14 cellular contexts compared by ENCODE assay signal in the genomic region with DNA sequence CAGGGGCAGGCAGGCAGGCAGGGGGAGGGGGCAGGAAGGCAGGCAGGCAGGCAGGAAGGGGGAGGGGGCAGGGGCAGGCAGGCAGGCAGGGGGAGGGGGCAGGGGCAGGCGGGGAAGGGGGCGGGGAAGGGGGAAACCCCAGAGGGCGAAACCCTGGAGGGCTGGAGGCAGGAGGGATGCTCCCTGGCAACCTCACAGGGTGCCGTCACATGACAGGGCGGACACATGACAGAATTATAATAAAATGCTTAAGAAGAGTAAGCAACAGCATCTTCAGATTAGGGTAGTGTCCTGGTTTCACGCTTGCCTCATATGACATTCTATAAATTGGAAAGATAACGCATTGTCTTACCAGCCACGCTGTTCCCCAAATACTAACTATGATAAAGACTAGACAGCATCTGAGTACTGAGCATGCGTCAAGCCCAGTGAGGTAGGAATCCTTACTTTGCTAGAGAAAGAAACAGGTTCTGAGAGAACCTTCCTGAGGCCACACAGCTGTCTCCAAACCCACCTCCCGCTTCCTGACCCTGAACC.
A peak's percentile ranks its signal among the peaks of the same experiment; 100 is the strongest.
DNase-seq lines count a peak whose midpoint lies in the region; ATAC-seq, FAIRE-seq and TF ChIP-seq lines count a peak whose summit lies in the region.
"Had no signal": no experiment of that assay in that cellular context is flagged by ENCODE, and none has a peak within 500 bp of the region (broad histone marks: within the 10 kb centered on the region; RNA-seq: fewer than 3 reads in every experiment).

No MANE protein-coding gene starts in this region.

- POLR2A ChIA-PET in activated CD8-positive, alpha-beta T cell treated with anti-CD3 and anti-CD28 coated beads for 36 hours (lab: Charles Lee) = no interaction called here
- POLR2A ChIA-PET in activated CD8-positive, alpha-beta T cell treated with anti-CD3 and anti-CD28 coated beads, Interleukin-2, amount 10 ng/mL, durations not matched to agents 7 days and 5 days (lab: Charles Lee) = no interaction called here
- POLR2A ChIA-PET in HEK293 (lab: Yijun Ruan, JAX) = no interaction called here
- POLR2A ChIA-PET in GM10248 (lab: Yijun Ruan, JAX) = no interaction called here

- no peaks in the 10 kb centered on the region for H3K36me3 Mint-ChIP-seq in activated CD8-positive, alpha-beta T cell treated with anti-CD3 and anti-CD28 coated beads for 36 hours (ENCODE audit: low read depth)
- H3K36me3 Mint-ChIP-seq in activated CD8-positive, alpha-beta T cell treated with anti-CD3 and anti-CD28 coated beads, Interleukin-2, amount 10 ng/mL, durations not matched to agents 7 days and 5 days (ENCODE audit: low read depth) = no peaks in the 10 kb centered on the region
- no peaks in the 10 kb centered on the region for H3K36me3 Mint-ChIP-seq in mesothelial cell of epicardium

- CTCF ChIA-PET in activated CD8-positive, alpha-beta T cell treated with anti-CD3 and anti-CD28 coated beads for 36 hours (lab: Charles Lee) = no interaction called here
- CTCF ChIA-PET in activated CD8-positive, alpha-beta T cell treated with anti-CD3 and anti-CD28 coated beads, Interleukin-2, amount 10 ng/mL, durations not matched to agents 7 days and 5 days (lab: Charles Lee) = no interaction called here
- CTCF ChIA-PET in HEK293 (lab: Yijun Ruan, JAX) = no interaction called here
- CTCF ChIA-PET in GM10248 (lab: Yijun Ruan, JAX) = no interaction called here

- no peaks in the 10 kb centered on the region for H3K9me3 Mint-ChIP-seq in activated CD8-positive, alpha-beta T cell treated with anti-CD3 and anti-CD28 coated beads for 36 hours
- no peaks in the 10 kb centered on the region for H3K9me3 Mint-ChIP-seq in activated CD8-positive, alpha-beta T cell treated with anti-CD3 and anti-CD28 coated beads, Interleukin-2, amount 10 ng/mL, durations not matched to agents 7 days and 5 days (ENCODE audit: insufficient read depth)
- no peaks in the 10 kb centered on the region for H3K9me3 Mint-ChIP-seq in mesothelial cell of epicardium

- TF ChIP-seq CTCF in activated CD8-positive, alpha-beta T cell treated with anti-CD3 and anti-CD28 coated beads for 36 hours (IDR thresholded peaks at IDR 0.05) = no peak
- TF ChIP-seq CTCF in HEK293 (tag by site-specific recombination; IDR thresholded peaks at IDR 0.05) = no peak
- TF ChIP-seq CTCF in VCaP (conservative IDR thresholded peaks at IDR 0.05) = no peak
- no peak for TF ChIP-seq CTCF in mesothelial cell of epicardium (IDR thresholded peaks at IDR 0.05; ENCODE audit: unreplicated experiment)
- TF ChIP-seq CTCF in GM10248 (IDR thresholded peaks at IDR 0.05; ENCODE audit: control extremely low read depth, extremely low read depth, low read depth, missing control alignments) = no peak

- H3K4me1 Mint-ChIP-seq in activated CD8-positive, alpha-beta T cell treated with anti-CD3 and anti-CD28 coated beads for 36 hours (ENCODE audit: low read depth) = peaks cover 2% of the 10 kb centered on the region
- H3K4me1 Mint-ChIP-seq in activated CD8-positive, alpha-beta T cell treated with anti-CD3 and anti-CD28 coated beads, Interleukin-2, amount 10 ng/mL, durations not matched to agents 7 days and 5 days (ENCODE audit: low read depth) = no peaks in the 10 kb centered on the region
- peaks cover 51% of the 10 kb centered on the region for H3K4me1 Mint-ChIP-seq in mesothelial cell of epicardium

- ATAC-seq in activated CD8-positive, alpha-beta T cell treated with anti-CD3 and anti-CD28 coated beads for 36 hours = no peak
- no peak for ATAC-seq in activated CD8-positive, alpha-beta T cell treated with anti-CD3 and anti-CD28 coated beads, Interleukin-2, amount 10 ng/mL, durations not matched to agents 7 days and 5 days
- ATAC-seq: activated CD4-positive, CD25-positive, alpha-beta regulatory T cell treated with anti-CD3 and anti-CD28 coated beads, Interleukin-2, amount 50 U/mL, for 24 hours had no signal

- peak; percentile 42 for DNase-seq in activated CD8-positive, alpha-beta T cell treated with anti-CD3 and anti-CD28 coated beads for 36 hours
- DNase-seq in activated CD8-positive, alpha-beta T cell treated with anti-CD3 and anti-CD28 coated beads, Interleukin-2, amount 10 ng/mL, durations not matched to agents 7 days and 5 days = no peak
- DNase-seq in mesothelial cell of epicardium (ENCODE audit: low spot score in 2 of 2, unreplicated experiment in 2 of 2) = no peak
- DNase-seq in frontal cortex (ENCODE audit: low spot score in 2 of 2) = no peak
- no peak for DNase-seq in GM10248 (ENCODE audit: extremely low spot score)
- DNase-seq in SHP77 (lab: John Stamatoyannopoulos, UW) = no peak
- DNase-seq: effector CD8-positive, alpha-beta T cell; hippocampal formation; Karpas-422; ovary had no signal

- peaks cover 12% of the 10 kb centered on the region for H3K4me1 ChIP-seq in HEK293 (ENCODE audit: control insufficient read depth, insufficient read depth, low read length)

- no peak overlapping the region for H3K27ac ChIP-seq in HEK293 (ENCODE audit: extremely low read depth, low read depth, low read length)
- H3K27ac ChIP-seq in VCaP = peak overlapping the region; percentile 34; the same call in 1 of the 2 replicates
- H3K27ac ChIP-seq: ovary had no signal

- no peak overlapping the region for H3K4me3 Mint-ChIP-seq in activated CD8-positive, alpha-beta T cell treated with anti-CD3 and anti-CD28 coated beads for 36 hours
- no peak overlapping the region for H3K4me3 Mint-ChIP-seq in activated CD8-positive, alpha-beta T cell treated with anti-CD3 and anti-CD28 coated beads, Interleukin-2, amount 10 ng/mL, durations not matched to agents 7 days and 5 days
- H3K4me3 Mint-ChIP-seq in mesothelial cell of epicardium = no peak overlapping the region

- no peak for FAIRE-seq in frontal cortex (lab: Jason Lieb, UNC)
- FAIRE-seq: H54 had no signal

- intact Hi-C loops in activated CD8-positive, alpha-beta T cell treated with anti-CD3 and anti-CD28 coated beads for 36 hours (cut with micrococcal nuclease) = no loop called here

- H3K27me3 Mint-ChIP-seq in activated CD8-positive, alpha-beta T cell treated with anti-CD3 and anti-CD28 coated beads for 36 hours = peaks cover 12% of the 10 kb centered on the region
- peaks cover 4% of the 10 kb centered on the region for H3K27me3 Mint-ChIP-seq in activated CD8-positive, alpha-beta T cell treated with anti-CD3 and anti-CD28 coated beads, Interleukin-2, amount 10 ng/mL, durations not matched to agents 7 days and 5 days (ENCODE audit: low read depth)
- H3K27me3 Mint-ChIP-seq in mesothelial cell of epicardium (ENCODE audit: low read depth) = no peaks in the 10 kb centered on the region

- H3K27ac Mint-ChIP-seq in activated CD8-positive, alpha-beta T cell treated with anti-CD3 and anti-CD28 coated beads for 36 hours = no peak overlapping the region
- H3K27ac Mint-ChIP-seq in activated CD8-positive, alpha-beta T cell treated with anti-CD3 and anti-CD28 coated beads, Interleukin-2, amount 10 ng/mL, durations not matched to agents 7 days and 5 days = no peak overlapping the region
- peak overlapping the region; percentile 12 for H3K27ac Mint-ChIP-seq in mesothelial cell of epicardium

- no peak overlapping the region for H3K4me3 ChIP-seq in HEK293 (ENCODE audit: low read depth, low read length)
- H3K4me3 ChIP-seq: ovary had no signal

- no peaks in the 10 kb centered on the region for H3K9me3 ChIP-seq in HEK293 (ENCODE audit: control insufficient read depth, insufficient read depth, low read depth, low read length)
- H3K9me3 ChIP-seq: ovary had no signal

- H3K36me3 ChIP-seq in HEK293 (ENCODE audit: control insufficient read depth in 2 of 2, insufficient read depth in 1 of 2, low read length in 2 of 2) = no peaks in the 10 kb centered on the region
- H3K36me3 ChIP-seq: ovary had no signal

TF ChIP-seq in HEK293, 187 proteins besides CTCF, POLR2A, EP300 and RAD21 (continues in another document):
- TF ChIP-seq ZNF707 (tag by site-specific recombination; IDR thresholded peaks at IDR 0.05) = no peak
- no peak for TF ChIP-seq ZNF324 (tag by site-specific recombination; IDR thresholded peaks at IDR 0.05)
- TF ChIP-seq ZNF223 (tag by site-specific recombination; IDR thresholded peaks at IDR 0.05) = no peak
- TF ChIP-seq ZNF704 (tag by site-specific recombination; IDR thresholded peaks at IDR 0.05) = no peak
- TF ChIP-seq ZSCAN18 (tag by site-specific recombination; IDR thresholded peaks at IDR 0.05) = no peak
- no peak for TF ChIP-seq ZNF701 (tag by site-specific recombination; IDR thresholded peaks at IDR 0.05)
- TF ChIP-seq ZBTB48 (tag by site-specific recombination; IDR thresholded peaks at IDR 0.05) = no peak
- TF ChIP-seq ZNF600 (tag by site-specific recombination; IDR thresholded peaks at IDR 0.05) = no peak
- peak; percentile 21; the same call in 1 of the 2 replicates for TF ChIP-seq GLIS1 (tag by site-specific recombination; IDR thresholded peaks at IDR 0.05)
- no peak for TF ChIP-seq ZXDB (tag by site-specific recombination; IDR thresholded peaks at IDR 0.05)
- TF ChIP-seq KLF10 (tag by site-specific recombination; IDR thresholded peaks at IDR 0.05) = 0 out of 2 replicates have a peak, but pooled peaks have one; percentile 23
- no peak for TF ChIP-seq OVOL3 (tag by site-specific recombination; IDR thresholded peaks at IDR 0.05)
- no peak for TF ChIP-seq ZBTB20 (tag by site-specific recombination; IDR thresholded peaks at IDR 0.05)
- no peak for TF ChIP-seq ZNF521 (tag by site-specific recombination; IDR thresholded peaks at IDR 0.05)
